ENCODE assay signal across 8 cellular contexts in genomic region chr14:88013750-88014349, GRCh38. TPM values are rescaled to one million over a fixed set of nuclear protein-coding genes. Genes with fewer than 3 reads are reported as not detected.
A peak's percentile ranks its signal among the peaks of the same experiment; 100 is the strongest.
DNase-seq lines count a peak whose midpoint lies in the region; ATAC-seq and TF ChIP-seq lines count a peak whose summit lies in the region.

No MANE protein-coding gene starts in this region.

- H3K27me3 ChIP-seq in left ventricle myocardium inferior (ENCODE audit: low read depth): no peaks in the 10 kb centered on the region

- H3K4me1 ChIP-seq in left ventricle myocardium inferior: no peaks in the 10 kb centered on the region

- intact Hi-C loops in left ventricle myocardium inferior (cut with micrococcal nuclease): loop anchor here (10.0 kb wide), 1 partner anchor 151 kb away; no protein-coding TSS in a partner anchor

- no peak for DNase-seq in activated CD4-positive, CD25-positive, alpha-beta regulatory T cell (lab: John Stamatoyannopoulos, UW)
- DNase-seq in HuH-7 (ENCODE audit: low spot score): peak; percentile 40
- peak; percentile 40 for DNase-seq in NOMO-1 treated with dmso at 0.1 percent for 144 hours (lab: John Stamatoyannopoulos, UW; ENCODE audit: unreplicated experiment)
- DNase-seq in amniotic stem cell (lab: John Stamatoyannopoulos, UW): peak; percentile 55
- DNase-seq in left ventricle myocardium inferior: peak; percentile 54
- DNase-seq in pulmonary artery endothelial cell (ENCODE audit: low read depth, low spot score): peak; percentile 40

- peak; percentile 55 to 56 for ATAC-seq in activated CD4-positive, CD25-positive, alpha-beta regulatory T cell treated with anti-CD3 and anti-CD28 coated beads, Interleukin-2, amount 50 U/mL, for 24 hours
- peak; percentile 97 for ATAC-seq in GM21786 (IDR thresholded peaks at IDR 0.05; ENCODE audit: unreplicated experiment)

- H3K9me3 ChIP-seq in left ventricle myocardium inferior (replicated peaks): no peaks in the 10 kb centered on the region

- H3K36me3 ChIP-seq in left ventricle myocardium inferior: no peaks in the 10 kb centered on the region

- H3K4me3 ChIP-seq in left ventricle myocardium inferior: no peak overlapping the region

- TF ChIP-seq CTCF in left ventricle myocardium inferior (IDR thresholded peaks at IDR 0.05; ENCODE audit: borderline replicate concordance): peak; percentile 95

- H3K27ac ChIP-seq in left ventricle myocardium inferior (replicated peaks): no peak overlapping the region

RNA-seq across cellular contexts. Expression of gene GPR65, which starts 8.9 kb away (rescaled TPM):
- total RNA-seq in left ventricle myocardium inferior (0.25 TPM), pulmonary artery endothelial cell (0.07 TPM in 2 replicates)

RNA-seq across cellular contexts. Expression of gene GALC, which starts 20.9 kb away (rescaled TPM):
- total RNA-seq in left ventricle myocardium inferior (14.5 TPM), pulmonary artery endothelial cell (12.0 and 16.9 TPM in 2 replicates)

Comparison
In these comparisons a context has a peak if more than half of its experiments do, and no peak if none do; other contexts are left out.
1. DNase-seq: peak in HuH-7 (single experiment), NOMO-1 treated with dmso at 0.1 percent for 144 hours (single experiment), amniotic stem cell (single experiment), left ventricle myocardium inferior (single experiment) and pulmonary artery endothelial cell (single experiment); none in activated CD4-positive, CD25-positive, alpha-beta regulatory T cell (0 of 4).